38 cellular contexts compared by ENCODE assay signal in genomic region chr2:107467414-107467813, GRCh38.
"Had no signal": no experiment of that assay in that cellular context is flagged by ENCODE, and none has a peak within 500 bp of the region (broad histone marks: within the 10 kb centered on the region; RNA-seq: fewer than 3 reads in every experiment).

No MANE protein-coding gene starts in this region.

- H3K27ac Mint-ChIP-seq: activated CD4-positive, alpha-beta memory T cell treated with anti-CD3 and anti-CD28 coated beads, Interleukin-2, amount 10 ng/mL, durations not matched to agents 7 days and 5 days; activated CD4-positive, alpha-beta T cell treated with anti-CD3 and anti-CD28 coated beads for 36 hours; activated CD4-positive, alpha-beta T cell treated with anti-CD3 and anti-CD28 coated beads, Interleukin-2, amount 10 ng/mL, durations not matched to agents 7 days and 5 days; activated CD8-positive, alpha-beta memory T cell treated with anti-CD3 and anti-CD28 coated beads, Interleukin-2, amount 10 ng/mL, durations not matched to agents 7 days and 5 days; activated CD8-positive, alpha-beta T cell treated with anti-CD3 and anti-CD28 coated beads, Interleukin-2, amount 10 ng/mL, durations not matched to agents 7 days and 5 days; activated naive CD4-positive, alpha-beta T cell treated with anti-CD3 and anti-CD28 coated beads, Interleukin-2, amount 10 ng/mL, durations not matched to agents 7 days and 5 days; activated naive CD4-positive, alpha-beta T cell treated with anti-CD3 and anti-CD28 coated beads, Interleukin-2, amount 50 U/mL, for 24 hours; activated naive CD8-positive, alpha-beta T cell; activated naive CD8-positive, alpha-beta T cell treated with anti-CD3 and anti-CD28 coated beads, Interleukin-2, amount 10 ng/mL, durations not matched to agents 7 days and 5 days; activated naive CD8-positive, alpha-beta T cell treated with anti-CD3 and anti-CD28 coated beads, Interleukin-2, amount 50 U/mL, for 24 hours; activated T-cell treated with anti-CD3 and anti-CD28 coated beads, Interleukin-2, amount 50 U/mL, for 24 hours; activated T-helper 2 cell treated with anti-CD3 and anti-CD28 coated beads, Interferon-gamma antibody, Interleukin-2, Interleukin-4, amounts not matched to agents 10 μg/mL and 5 μg/mL and 100 μg/mL, durations not matched to agents 14 hours and 24 hours and 36 hours; T-helper 1 cell treated with Interleukin-12 subunit alpha and Interleukin-12 subunit beta and Interleukin-4 antibody, amounts not matched to agents 30 μg/mL and 1 μg/mL, for 36 hours; T-helper 2 cell treated with Interferon-gamma antibody and Interleukin-4, amounts not matched to agents 5 μg/mL and 100 μg/mL, for 36 hours; WTC11 had no signal

- H3K27me3 ChIP-seq: body of pancreas, brain microvascular endothelial cell, breast epithelium had no signal

- H3K4me1 Mint-ChIP-seq: activated CD4-positive, alpha-beta memory T cell treated with anti-CD3 and anti-CD28 coated beads, Interleukin-2, amount 10 ng/mL, durations not matched to agents 7 days and 5 days; activated CD4-positive, alpha-beta T cell treated with anti-CD3 and anti-CD28 coated beads for 36 hours; activated CD4-positive, alpha-beta T cell treated with anti-CD3 and anti-CD28 coated beads, Interleukin-2, amount 10 ng/mL, durations not matched to agents 7 days and 5 days; activated CD8-positive, alpha-beta memory T cell treated with anti-CD3 and anti-CD28 coated beads, Interleukin-2, amount 10 ng/mL, durations not matched to agents 7 days and 5 days; activated naive CD4-positive, alpha-beta T cell treated with anti-CD3 and anti-CD28 coated beads, Interleukin-2, amount 10 ng/mL, durations not matched to agents 7 days and 5 days; activated naive CD4-positive, alpha-beta T cell treated with anti-CD3 and anti-CD28 coated beads, Interleukin-2, amount 50 U/mL, for 24 hours; activated naive CD8-positive, alpha-beta T cell treated with anti-CD3 and anti-CD28 coated beads, Interleukin-2, amount 10 ng/mL, durations not matched to agents 7 days and 5 days; activated naive CD8-positive, alpha-beta T cell treated with anti-CD3 and anti-CD28 coated beads, Interleukin-2, amount 50 U/mL, for 24 hours; central memory CD8-positive, alpha-beta T cell had no signal

- ATAC-seq: activated CD4-positive, alpha-beta T cell treated with anti-CD3 and anti-CD28 coated beads for 36 hours; activated CD4-positive, CD25-positive, alpha-beta regulatory T cell treated with anti-CD3 and anti-CD28 coated beads, Interleukin-2, amount 50 U/mL, for 24 hours; activated CD8-positive, alpha-beta memory T cell treated with anti-CD3 and anti-CD28 coated beads, Interleukin-2, amount 10 ng/mL, durations not matched to agents 7 days and 5 days; activated CD8-positive, alpha-beta T cell treated with anti-CD3 and anti-CD28 coated beads, Interleukin-2, amount 10 ng/mL, durations not matched to agents 7 days and 5 days; activated naive CD8-positive, alpha-beta T cell treated with anti-CD3 and anti-CD28 coated beads, Interleukin-2, amount 50 U/mL, for 24 hours; body of pancreas; WTC11 had no signal

- H3K4me3 Mint-ChIP-seq: activated CD4-positive, alpha-beta memory T cell treated with anti-CD3 and anti-CD28 coated beads, Interleukin-2, amount 10 ng/mL, durations not matched to agents 7 days and 5 days; activated CD4-positive, alpha-beta T cell treated with anti-CD3 and anti-CD28 coated beads for 36 hours; activated CD4-positive, alpha-beta T cell treated with anti-CD3 and anti-CD28 coated beads, Interleukin-2, amount 10 ng/mL, durations not matched to agents 7 days and 5 days; activated CD8-positive, alpha-beta memory T cell treated with anti-CD3 and anti-CD28 coated beads, Interleukin-2, amount 10 ng/mL, durations not matched to agents 7 days and 5 days; activated CD8-positive, alpha-beta T cell treated with anti-CD3 and anti-CD28 coated beads, Interleukin-2, amount 10 ng/mL, durations not matched to agents 7 days and 5 days; activated naive CD4-positive, alpha-beta T cell treated with anti-CD3 and anti-CD28 coated beads, Interleukin-2, amount 10 ng/mL, durations not matched to agents 7 days and 5 days; activated naive CD4-positive, alpha-beta T cell treated with anti-CD3 and anti-CD28 coated beads, Interleukin-2, amount 50 U/mL, for 24 hours; activated naive CD8-positive, alpha-beta T cell; activated naive CD8-positive, alpha-beta T cell treated with anti-CD3 and anti-CD28 coated beads, Interleukin-2, amount 10 ng/mL, durations not matched to agents 7 days and 5 days; activated naive CD8-positive, alpha-beta T cell treated with anti-CD3 and anti-CD28 coated beads, Interleukin-2, amount 50 U/mL, for 24 hours; activated T-cell treated with anti-CD3 and anti-CD28 coated beads, Interleukin-2, amount 50 U/mL, for 24 hours; central memory CD8-positive, alpha-beta T cell; T-helper 1 cell treated with Interleukin-12 subunit alpha and Interleukin-12 subunit beta and Interleukin-4 antibody, amounts not matched to agents 30 μg/mL and 1 μg/mL, for 36 hours; T-helper 2 cell treated with Interferon-gamma antibody and Interleukin-4, amounts not matched to agents 5 μg/mL and 100 μg/mL, for 36 hours; WTC11 had no signal

- H3K27ac ChIP-seq: body of pancreas, brain microvascular endothelial cell, breast epithelium, WERI-Rb-1 had no signal

- H3K9me3 ChIP-seq: body of pancreas had no signal

- H3K27me3 Mint-ChIP-seq: activated CD4-positive, alpha-beta memory T cell treated with anti-CD3 and anti-CD28 coated beads, Interleukin-2, amount 10 ng/mL, durations not matched to agents 7 days and 5 days; activated CD4-positive, alpha-beta T cell treated with anti-CD3 and anti-CD28 coated beads for 36 hours; activated CD4-positive, alpha-beta T cell treated with anti-CD3 and anti-CD28 coated beads, Interleukin-2, amount 10 ng/mL, durations not matched to agents 7 days and 5 days; activated CD8-positive, alpha-beta memory T cell treated with anti-CD3 and anti-CD28 coated beads, Interleukin-2, amount 10 ng/mL, durations not matched to agents 7 days and 5 days; activated naive CD4-positive, alpha-beta T cell treated with anti-CD3 and anti-CD28 coated beads, Interleukin-2, amount 10 ng/mL, durations not matched to agents 7 days and 5 days; activated naive CD4-positive, alpha-beta T cell treated with anti-CD3 and anti-CD28 coated beads, Interleukin-2, amount 50 U/mL, for 24 hours; activated naive CD8-positive, alpha-beta T cell; activated naive CD8-positive, alpha-beta T cell treated with anti-CD3 and anti-CD28 coated beads, Interleukin-2, amount 10 ng/mL, durations not matched to agents 7 days and 5 days; activated naive CD8-positive, alpha-beta T cell treated with anti-CD3 and anti-CD28 coated beads, Interleukin-2, amount 50 U/mL, for 24 hours; activated T-cell treated with anti-CD3 and anti-CD28 coated beads, Interleukin-2, amount 50 U/mL, for 24 hours; central memory CD8-positive, alpha-beta T cell had no signal

- DNase-seq: activated CD4-positive, alpha-beta memory T cell treated with anti-CD3 and anti-CD28 coated beads, Interleukin-2, amount 10 ng/mL, durations not matched to agents 7 days and 5 days; activated CD4-positive, alpha-beta T cell treated with anti-CD3 and anti-CD28 coated beads for 1 hour; activated CD4-positive, alpha-beta T cell treated with anti-CD3 and anti-CD28 coated beads for 36 hours; activated CD4-positive, alpha-beta T cell treated with anti-CD3 and anti-CD28 coated beads for 48 hours; activated CD4-positive, alpha-beta T cell treated with anti-CD3 and anti-CD28 coated beads, Interleukin-2, amount 10 ng/mL, durations not matched to agents 7 days and 5 days; activated CD4-positive, alpha-beta T cell treated with anti-CD3 and anti-CD28 coated beads, Interleukin-2, amount 50 U/mL, for 48 hours; activated CD4-positive, CD25-positive, alpha-beta regulatory T cell; activated CD8-positive, alpha-beta memory T cell treated with anti-CD3 and anti-CD28 coated beads for 24 hours; activated CD8-positive, alpha-beta memory T cell treated with anti-CD3 and anti-CD28 coated beads, Interleukin-2, amount 10 ng/mL, durations not matched to agents 7 days and 5 days; activated CD8-positive, alpha-beta memory T cell treated with anti-CD3 and anti-CD28 coated beads, Interleukin-2, amount 50 U/mL, for 48 hours; activated CD8-positive, alpha-beta T cell treated with anti-CD3 and anti-CD28 coated beads, Interleukin-2, amount 10 ng/mL, durations not matched to agents 7 days and 5 days; activated effector memory CD4-positive, alpha-beta T cell treated with Interleukin-2 at 50 U/mL for 16 hours; activated gamma-delta T cell; activated naive CD4-positive, alpha-beta T cell treated with anti-CD3 and anti-CD28 coated beads, Interleukin-2, amount 10 ng/mL, durations not matched to agents 7 days and 5 days; activated naive CD4-positive, alpha-beta T cell treated with Interleukin-2 at 50 U/mL for 16 hours; activated naive CD8-positive, alpha-beta T cell treated with anti-CD3 and anti-CD28 coated beads, Interleukin-2, amount 10 ng/mL, durations not matched to agents 7 days and 5 days; activated naive CD8-positive, alpha-beta T cell treated with anti-CD3 and anti-CD28 coated beads, Interleukin-2, amount 50 U/mL, for 24 hours; activated T-cell treated with anti-CD3 and anti-CD28 coated beads, Interleukin-2, amount 50 U/mL, for 24 hours; activated T-cell treated with anti-CD3 and anti-CD28 coated beads, Interleukin-2, amount 50 U/mL, for 48 hours; amygdala; aorta; body of pancreas; brain microvascular endothelial cell; caudate nucleus; SW 1271; T-helper 1 cell; T-helper 2 cell; T-helper 9 cell; WERI-Rb-1 had no signal

- H3K4me1 ChIP-seq: body of pancreas, breast epithelium had no signal

- H3K36me3 Mint-ChIP-seq: activated CD8-positive, alpha-beta memory T cell treated with anti-CD3 and anti-CD28 coated beads, Interleukin-2, amount 10 ng/mL, durations not matched to agents 7 days and 5 days; activated naive CD4-positive, alpha-beta T cell treated with anti-CD3 and anti-CD28 coated beads, Interleukin-2, amount 10 ng/mL, durations not matched to agents 7 days and 5 days; activated naive CD4-positive, alpha-beta T cell treated with anti-CD3 and anti-CD28 coated beads, Interleukin-2, amount 50 U/mL, for 24 hours; activated naive CD8-positive, alpha-beta T cell; activated naive CD8-positive, alpha-beta T cell treated with anti-CD3 and anti-CD28 coated beads, Interleukin-2, amount 10 ng/mL, durations not matched to agents 7 days and 5 days; WTC11 had no signal

- H3K36me3 ChIP-seq: brain microvascular endothelial cell, breast epithelium, WERI-Rb-1 had no signal

- H3K4me3 ChIP-seq: body of pancreas, breast epithelium had no signal
